ENCODE assay signal across 8 cellular contexts in genomic region chr21:6070213-6070612, GRCh38.
A peak's percentile ranks its signal among the peaks of the same experiment; 100 is the strongest.
DNase-seq lines count a peak whose midpoint lies in the region; ATAC-seq, FAIRE-seq and TF ChIP-seq lines count a peak whose summit lies in the region.
"Not testable (repeated sequence)": the region's sequence is repeated elsewhere in the genome, so short reads cannot be mapped to it uniquely, and the experiment has no call there.

No MANE protein-coding gene starts in this region.

- H3K9me1 ChIP-seq in K562 (ENCODE audit: control insufficient read depth, insufficient read depth, low read length) = not testable (repeated sequence)

- H4K20me1 ChIP-seq in K562 (replicated peaks; ENCODE audit: control insufficient read depth, insufficient read depth, low read length) = not testable (repeated sequence)

- intact Hi-C loops in Caco-2 (cut with micrococcal nuclease; ENCODE audit: unreplicated experiment); activated CD4-positive, alpha-beta T cell treated with anti-CD3 and anti-CD28 coated beads, Interleukin-2, amount 10 ng/mL, durations not matched to agents 24 days and 14 days (cut with micrococcal nuclease); activated T-helper 2 cell treated with anti-CD3 and anti-CD28 coated beads, Interferon-gamma antibody, Interleukin-2, Interleukin-4, amounts not matched to agents 10 μg/mL and 5 μg/mL and 100 μg/mL, durations not matched to agents 14 hours and 24 hours and 36 hours (cut with micrococcal nuclease); K562 (cut with micrococcal nuclease); natural killer cell (cut with micrococcal nuclease): not testable (repeated sequence)

- not testable (repeated sequence) for TF ChIP-seq CTCF in Caco-2 (IDR thresholded peaks at IDR 0.05; ENCODE audit: insufficient read depth in 1 of 2, low read depth in 1 of 2, low read length in 1 of 2, severe bottlenecking in 1 of 2, unreplicated experiment in 1 of 2); K562 (IDR thresholded peaks at IDR 0.05 in 2 of 3, conservative IDR thresholded peaks at IDR 0.05 in 1 of 3; ENCODE audit: insufficient read depth in 2 of 3, low read depth in 1 of 3, low read length in 3 of 3); natural killer cell (IDR thresholded peaks at IDR 0.05)

- H3K4me3 ChIP-seq in Caco-2 (ENCODE audit: low read depth, low read length); K562: not testable (repeated sequence)

- 6% methylated on average over 1 of the region's 2 CpGs for WGBS in K562 (ENCODE audit: insufficient coverage, low coverage, missing lambda C conversion rate)

- not testable (repeated sequence) for H3K9me3 ChIP-seq in Caco-2; K562 (replicated peaks; ENCODE audit: control insufficient read depth, insufficient read depth, low read depth, low read length)

- TF ChIP-seq EP300 in K562 (IDR thresholded peaks at IDR 0.05; ENCODE audit: low read length) = not testable (repeated sequence)

- not testable (repeated sequence) for H2AFZ ChIP-seq in K562 (ENCODE audit: low read depth, low read length)

- not testable (repeated sequence) for H3K27ac ChIP-seq in K562 (ENCODE audit: extremely low read depth, low read depth, low read length)

- POLR2A ChIA-PET in Caco-2 (lab: Charles Lee); K562 (lab: Yijun Ruan, JAX): not testable (repeated sequence)

- peak overlapping the region; percentile 92 for H3K27ac Mint-ChIP-seq in Caco-2 (ENCODE audit: unreplicated experiment)
- peak overlapping the region; percentile 3 for H3K27ac Mint-ChIP-seq in activated CD4-positive, alpha-beta T cell treated with anti-CD3 and anti-CD28 coated beads, Interleukin-2, amount 10 ng/mL, durations not matched to agents 24 days and 14 days
- peak overlapping the region; percentile 30 for H3K27ac Mint-ChIP-seq in activated T-helper 2 cell treated with anti-CD3 and anti-CD28 coated beads, Interferon-gamma antibody, Interleukin-2, Interleukin-4, amounts not matched to agents 10 μg/mL and 5 μg/mL and 100 μg/mL, durations not matched to agents 14 hours and 24 hours and 36 hours
- H3K27ac Mint-ChIP-seq in natural killer cell = peak overlapping the region; percentile 45 to 91
- H3K27ac Mint-ChIP-seq in stimulated activated effector memory CD8-positive, alpha-beta T cell treated with anti-CD3 and anti-CD28 coated beads, Interleukin-12 subunit alpha, Interleukin-12 subunit beta, amount 100 ng/mL, for 72 hours = peak overlapping the region; percentile 85

- BruUV-seq in Caco-2 (replicated peaks; lab: Mats Ljungman, UMichigan); K562 (replicated peaks; lab: Mats Ljungman, UMichigan): not testable (repeated sequence)

- not testable (repeated sequence) for H3K27me3 Mint-ChIP-seq in Caco-2 (ENCODE audit: insufficient read depth, unreplicated experiment); activated CD4-positive, alpha-beta T cell treated with anti-CD3 and anti-CD28 coated beads, Interleukin-2, amount 10 ng/mL, durations not matched to agents 24 days and 14 days; activated T-helper 2 cell treated with anti-CD3 and anti-CD28 coated beads, Interferon-gamma antibody, Interleukin-2, Interleukin-4, amounts not matched to agents 10 μg/mL and 5 μg/mL and 100 μg/mL, durations not matched to agents 14 hours and 24 hours and 36 hours (ENCODE audit: low read depth); natural killer cell (ENCODE audit: low read depth in 2 of 2)

- not testable (repeated sequence) for H3K36me3 ChIP-seq in Caco-2 (ENCODE audit: control insufficient read depth, insufficient read depth, low read length); K562 (ENCODE audit: control insufficient read depth, insufficient read depth, low read length)

- in situ Hi-C loops in K562 (cut with MboI) = not testable (repeated sequence)

- not testable (repeated sequence) for H3K4me2 ChIP-seq in K562 (ENCODE audit: insufficient read depth, low read length)

- not testable (repeated sequence) for H3K4me1 ChIP-seq in Caco-2; K562 (replicated peaks in 1 of 2; ENCODE audit: control insufficient read depth in 2 of 2, insufficient read depth in 2 of 2, low read length in 2 of 2)

- H3K4me1 Mint-ChIP-seq in Caco-2 (ENCODE audit: low read depth, unreplicated experiment); activated CD4-positive, alpha-beta T cell treated with anti-CD3 and anti-CD28 coated beads, Interleukin-2, amount 10 ng/mL, durations not matched to agents 24 days and 14 days; activated T-helper 2 cell treated with anti-CD3 and anti-CD28 coated beads, Interferon-gamma antibody, Interleukin-2, Interleukin-4, amounts not matched to agents 10 μg/mL and 5 μg/mL and 100 μg/mL, durations not matched to agents 14 hours and 24 hours and 36 hours (ENCODE audit: low read depth); natural killer cell; stimulated activated effector memory CD8-positive, alpha-beta T cell treated with anti-CD3 and anti-CD28 coated beads, Interleukin-12 subunit alpha, Interleukin-12 subunit beta, amount 100 ng/mL, for 72 hours: not testable (repeated sequence)

- H3K27me3 ChIP-seq in Caco-2 (replicated peaks; ENCODE audit: control insufficient read depth, insufficient read depth, low read length); K562 (ENCODE audit: control insufficient read depth in 2 of 2, insufficient read depth in 2 of 2, low read length in 2 of 2): not testable (repeated sequence)

- H3K9ac ChIP-seq in K562 (ENCODE audit: insufficient read depth in 1 of 2, low read depth in 2 of 2, low read length in 2 of 2) = not testable (repeated sequence)

- not testable (repeated sequence) for ATAC-seq in K562; stimulated activated effector memory CD8-positive, alpha-beta T cell treated with anti-CD3 and anti-CD28 coated beads, Interleukin-12 subunit alpha, Interleukin-12 subunit beta, amount 100 ng/mL, for 72 hours
- peak; percentile 17 for ATAC-seq in esophagus mucosa
- peak in 2 of 3 donors; percentile 31 to 32 for ATAC-seq in natural killer cell

- not testable (repeated sequence) for H3K36me3 Mint-ChIP-seq in Caco-2 (ENCODE audit: insufficient read depth, unreplicated experiment); activated CD4-positive, alpha-beta T cell treated with anti-CD3 and anti-CD28 coated beads, Interleukin-2, amount 10 ng/mL, durations not matched to agents 24 days and 14 days (ENCODE audit: low read depth); activated T-helper 2 cell treated with anti-CD3 and anti-CD28 coated beads, Interferon-gamma antibody, Interleukin-2, Interleukin-4, amounts not matched to agents 10 μg/mL and 5 μg/mL and 100 μg/mL, durations not matched to agents 14 hours and 24 hours and 36 hours (ENCODE audit: low read depth); natural killer cell; stimulated activated effector memory CD8-positive, alpha-beta T cell treated with anti-CD3 and anti-CD28 coated beads, Interleukin-12 subunit alpha, Interleukin-12 subunit beta, amount 100 ng/mL, for 72 hours

- H3K9me3 Mint-ChIP-seq in Caco-2 (ENCODE audit: unreplicated experiment) = peaks cover 11% of the 10 kb centered on the region
- not testable (repeated sequence) for H3K9me3 Mint-ChIP-seq in activated CD4-positive, alpha-beta T cell treated with anti-CD3 and anti-CD28 coated beads, Interleukin-2, amount 10 ng/mL, durations not matched to agents 24 days and 14 days; activated T-helper 2 cell treated with anti-CD3 and anti-CD28 coated beads, Interferon-gamma antibody, Interleukin-2, Interleukin-4, amounts not matched to agents 10 μg/mL and 5 μg/mL and 100 μg/mL, durations not matched to agents 14 hours and 24 hours and 36 hours; natural killer cell; stimulated activated effector memory CD8-positive, alpha-beta T cell treated with anti-CD3 and anti-CD28 coated beads, Interleukin-12 subunit alpha, Interleukin-12 subunit beta, amount 100 ng/mL, for 72 hours

- not testable (repeated sequence) for FAIRE-seq in K562 (lab: Jason Lieb, UNC)

- H3K79me2 ChIP-seq in K562 (ENCODE audit: control insufficient read depth, insufficient read depth, low read length) = not testable (repeated sequence)

- not testable (repeated sequence) for TF ChIP-seq RAD21 in K562 (CRISPR knock-in tag; conservative IDR thresholded peaks at IDR 0.05 in 1 of 2, IDR thresholded peaks at IDR 0.05 in 1 of 2)

- TF ChIP-seq POLR2A in K562 (conservative IDR thresholded peaks at IDR 0.05) = not testable (repeated sequence)

- DNase-seq in Caco-2; activated CD4-positive, alpha-beta T cell treated with anti-CD3 and anti-CD28 coated beads, Interleukin-2, amount 10 ng/mL, durations not matched to agents 24 days and 14 days; activated T-helper 2 cell treated with anti-CD3 and anti-CD28 coated beads, Interferon-gamma antibody, Interleukin-2, Interleukin-4, amounts not matched to agents 10 μg/mL and 5 μg/mL and 100 μg/mL, durations not matched to agents 14 hours and 24 hours and 36 hours (ENCODE audit: low spot score); K562 (ENCODE audit: extremely low read depth in 1 of 4, low spot score in 3 of 4); natural killer cell; stimulated activated effector memory CD8-positive, alpha-beta T cell treated with anti-CD3 and anti-CD28 coated beads, Interleukin-12 subunit alpha, Interleukin-12 subunit beta, amount 100 ng/mL, for 72 hours (ENCODE audit: low spot score in 2 of 2): not testable (repeated sequence)
- DNase-seq in activated CD8-positive, alpha-beta memory T cell treated with anti-CD3 and anti-CD28 coated beads for 24 hours = peak; percentile 11

- CTCF ChIA-PET in Caco-2 (lab: Charles Lee); K562 (lab: Yijun Ruan, JAX; ENCODE audit: low intra/inter-chr PET ratio): not testable (repeated sequence)

- H3K4me3 Mint-ChIP-seq in Caco-2 (ENCODE audit: unreplicated experiment) = peak overlapping the region; percentile 36
- not testable (repeated sequence) for H3K4me3 Mint-ChIP-seq in activated CD4-positive, alpha-beta T cell treated with anti-CD3 and anti-CD28 coated beads, Interleukin-2, amount 10 ng/mL, durations not matched to agents 24 days and 14 days; activated T-helper 2 cell treated with anti-CD3 and anti-CD28 coated beads, Interferon-gamma antibody, Interleukin-2, Interleukin-4, amounts not matched to agents 10 μg/mL and 5 μg/mL and 100 μg/mL, durations not matched to agents 14 hours and 24 hours and 36 hours (ENCODE audit: low read depth); natural killer cell; stimulated activated effector memory CD8-positive, alpha-beta T cell treated with anti-CD3 and anti-CD28 coated beads, Interleukin-12 subunit alpha, Interleukin-12 subunit beta, amount 100 ng/mL, for 72 hours

Comparison
In these comparisons a context has a peak if more than half of its experiments do, and no peak if none do; other contexts are left out.
1. H3K27ac Mint-ChIP-seq: peak in every context shown above with its lines; median percentile 92 in Caco-2; 85 in stimulated activated effector memory CD8-positive, alpha-beta T cell treated with anti-CD3 and anti-CD28 coated beads, Interleukin-12 subunit alpha, Interleukin-12 subunit beta, amount 100 ng/mL, for 72 hours; 68 in natural killer cell; 30 in activated T-helper 2 cell treated with anti-CD3 and anti-CD28 coated beads, Interferon-gamma antibody, Interleukin-2, Interleukin-4, amounts not matched to agents 10 μg/mL and 5 μg/mL and 100 μg/mL, durations not matched to agents 14 hours and 24 hours and 36 hours; 3 in activated CD4-positive, alpha-beta T cell treated with anti-CD3 and anti-CD28 coated beads, Interleukin-2, amount 10 ng/mL, durations not matched to agents 24 days and 14 days.